In genomic region chr9:92146610-92147009, GRCh38 we compare ENCODE assay signal across 9 cellular contexts. TPM values are rescaled to one million over a fixed set of nuclear protein-coding genes. Genes with fewer than 3 reads are reported as not detected.
DNase-seq lines count a peak whose midpoint lies in the region; ATAC-seq and TF ChIP-seq lines count a peak whose summit lies in the region.
"Had no signal": no experiment of that assay in that cellular context is flagged by ENCODE, and none has a peak within 500 bp of the region (broad histone marks: within the 10 kb centered on the region; RNA-seq: fewer than 3 reads in every experiment).

No MANE protein-coding gene starts in this region.

- ATAC-seq in left lung (peak; percentile 43), upper lobe of right lung (peak; percentile 63), GM21381 (IDR thresholded peaks at IDR 0.05; ENCODE audit: unreplicated experiment) (no peak)

- H3K4me1 Mint-ChIP-seq in progenitor cell of endocrine pancreas (ENCODE audit: low read depth): peaks cover 7% of the 10 kb centered on the region

- no peak for TF ChIP-seq POLR2A in breast epithelium (IDR thresholded peaks at IDR 0.05)

- peak overlapping the region; percentile 73 to 90 for H3K27ac ChIP-seq in breast epithelium
- H3K27ac ChIP-seq in left lung: peak overlapping the region; percentile 37 to 70
- peak overlapping the region; percentile 79 for H3K27ac ChIP-seq in upper lobe of right lung

- TF ChIP-seq CTCF in breast epithelium (IDR thresholded peaks at IDR 0.05): no peak
- no peak for TF ChIP-seq CTCF in left lung (IDR thresholded peaks at IDR 0.05)
- no peak for TF ChIP-seq CTCF in upper lobe of right lung (IDR thresholded peaks at IDR 0.05)
- TF ChIP-seq CTCF in progenitor cell of endocrine pancreas (IDR thresholded peaks at IDR 0.05; ENCODE audit: unreplicated experiment): no peak

- H3K27me3 ChIP-seq in breast epithelium (no peaks in the 10 kb centered on the region), left lung (peaks cover 0 to 21% of the 10 kb centered on the region in 2 donors), upper lobe of right lung (no peaks in the 10 kb centered on the region)

- no peak overlapping the region for H3K27ac Mint-ChIP-seq in progenitor cell of endocrine pancreas

- H3K4me1 ChIP-seq in breast epithelium (peaks cover 0 to 4% of the 10 kb centered on the region in 2 donors), left lung (peaks cover 12 to 16% of the 10 kb centered on the region in 2 donors), upper lobe of right lung (peaks cover 16% of the 10 kb centered on the region)

- DNase-seq in NOMO-1 treated with DMSO at 0.1 percent for 48 hours (lab: John Stamatoyannopoulos, UW; ENCODE audit: unreplicated experiment): peak; percentile 17
- DNase-seq in NOMO-1 treated with dmso at 0.1 percent for 144 hours (lab: John Stamatoyannopoulos, UW; ENCODE audit: unreplicated experiment): no peak
- peak in 1 of 2 donors; percentile 13 for DNase-seq in breast epithelium (ENCODE audit: low spot score in 2 of 2)
- DNase-seq in left lung: no peak
- DNase-seq in upper lobe of right lung: no peak
- no peak for DNase-seq in stimulated activated CD4-positive, alpha-beta T cell treated with anti-CD3 and anti-CD28 coated beads, Interleukin-2, amount 100 ng/mL, for 24 hours
- no peak for DNase-seq in progenitor cell of endocrine pancreas (ENCODE audit: low spot score, unreplicated experiment)
- DNase-seq: midbrain had no signal

- intact Hi-C loops in breast epithelium (cut with DNase I; ENCODE audit: low total_unique reads): no loop called here
- intact Hi-C loops in left lung (cut with DNase I): no loop called here
- intact Hi-C loops in upper lobe of right lung (cut with DNase I): no loop called here

- H3K9me3 ChIP-seq in breast epithelium: no peaks in the 10 kb centered on the region
- H3K9me3 ChIP-seq in left lung: no peaks in the 10 kb centered on the region
- no peaks in the 10 kb centered on the region for H3K9me3 ChIP-seq in upper lobe of right lung

- H3K4me3 ChIP-seq in breast epithelium: peak overlapping the region in 2 of 3 donors; percentile 25 to 48
- no peak overlapping the region for H3K4me3 ChIP-seq in left lung
- H3K4me3 ChIP-seq in upper lobe of right lung: no peak overlapping the region

- H3K27me3 Mint-ChIP-seq in progenitor cell of endocrine pancreas: peaks cover 30% of the 10 kb centered on the region

- no peaks in the 10 kb centered on the region for H3K9me3 Mint-ChIP-seq in progenitor cell of endocrine pancreas (ENCODE audit: low read depth)

- no peaks in the 10 kb centered on the region for H3K36me3 Mint-ChIP-seq in progenitor cell of endocrine pancreas (ENCODE audit: insufficient read depth)

- H3K4me3 Mint-ChIP-seq in progenitor cell of endocrine pancreas (ENCODE audit: low read depth): no peak overlapping the region

- no peaks in the 10 kb centered on the region for H3K36me3 ChIP-seq in breast epithelium
- no peaks in the 10 kb centered on the region for H3K36me3 ChIP-seq in left lung
- no peaks in the 10 kb centered on the region for H3K36me3 ChIP-seq in upper lobe of right lung

RNA-seq across cellular contexts. Expression of gene SPTLC1, which starts 31.4 kb away (rescaled TPM):
- total RNA-seq in breast epithelium (100 to 1,000 TPM in 1 of 3 donors, 10 to 100 TPM in 2; 89.8 to 109 (median 99.7) TPM), left lung (10 to 100 TPM; 68.0 to 73.8 TPM), upper lobe of right lung (66.5 TPM), progenitor cell of endocrine pancreas (68.5 and 68.8 TPM in 2 replicates)

Comparison
In these comparisons a context has a peak if more than half of its experiments do, and no peak if none do; other contexts are left out.
1. H3K4me3 ChIP-seq: peak in breast epithelium (2 of 3); none in left lung (0 of 2) and upper lobe of right lung (single experiment).
2. Peak in every context shown above with its lines, with median percentiles within 50 percentile points of each other: H3K27ac ChIP-seq.